ENCODE assay signal across 4 cellular contexts in the genomic region with DNA sequence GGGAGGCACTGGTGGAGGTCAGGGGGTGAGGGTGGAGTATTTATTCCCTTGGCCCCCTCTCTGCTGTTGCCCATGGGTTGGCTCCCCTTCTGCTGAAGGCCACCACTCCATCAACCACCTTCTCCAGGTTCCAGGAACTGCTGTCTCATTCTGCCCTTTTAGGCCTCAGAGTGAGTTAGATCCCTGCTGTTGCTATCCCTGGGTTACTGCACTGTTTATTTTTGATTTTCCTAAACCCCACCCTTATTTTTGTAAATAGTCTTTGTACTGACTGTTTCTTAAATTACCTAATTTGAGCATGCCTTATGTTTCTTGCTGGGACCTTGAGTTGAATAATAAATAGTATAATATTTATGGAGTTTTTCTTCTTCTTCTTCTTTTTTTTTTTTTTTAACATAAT.
TF ChIP-seq lines count a peak whose summit lies in the region.

No MANE protein-coding gene starts in this region.

TF ChIP-seq in A549, 52 proteins besides CTCF, POLR2A, EP300 and RAD21:
- TF ChIP-seq POLR2AphosphoS2 (conservative IDR thresholded peaks at IDR 0.05; ENCODE audit: low read length) (no peak), ESRRA (IDR thresholded peaks at IDR 0.05; ENCODE audit: borderline replicate concordance, low read length) (no peak), FOXS1 (CRISPR knock-in tag; IDR thresholded peaks at IDR 0.05) (no peak), FOSL2 (IDR thresholded peaks at IDR 0.05) (no peak), FOSL2 (CRISPR knock-in tag; IDR thresholded peaks at IDR 0.05) (no peak), SREBF2 (IDR thresholded peaks at IDR 0.05) (no peak), CBX2 (IDR thresholded peaks at IDR 0.05; ENCODE audit: borderline replicate concordance, low read depth) (no peak), JUNB (IDR thresholded peaks at IDR 0.05) (no peak), TFCP2L1 (CRISPR knock-in tag; IDR thresholded peaks at IDR 0.05) (no peak), TP53 (CRISPR knock-in tag; IDR thresholded peaks at IDR 0.05) (no peak), EHMT2 (IDR thresholded peaks at IDR 0.05; ENCODE audit: low read depth) (no peak), FOSB (CRISPR knock-in tag; IDR thresholded peaks at IDR 0.05) (no peak)
- TF ChIP-seq, protein P1, sequence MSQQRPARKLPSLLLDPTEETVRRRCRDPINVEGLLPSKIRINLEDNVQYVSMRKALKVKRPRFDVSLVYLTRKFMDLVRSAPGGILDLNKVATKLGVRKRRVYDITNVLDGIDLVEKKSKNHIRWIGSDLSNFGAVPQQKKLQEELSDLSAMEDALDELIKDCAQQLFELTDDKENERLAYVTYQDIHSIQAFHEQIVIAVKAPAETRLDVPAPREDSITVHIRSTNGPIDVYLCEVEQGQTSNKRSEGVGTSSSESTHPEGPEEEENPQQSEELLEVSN (IDR thresholded peaks at IDR 0.05; ENCODE audit: borderline replicate concordance, low read depth), result no peak
- TF ChIP-seq, protein P2, sequence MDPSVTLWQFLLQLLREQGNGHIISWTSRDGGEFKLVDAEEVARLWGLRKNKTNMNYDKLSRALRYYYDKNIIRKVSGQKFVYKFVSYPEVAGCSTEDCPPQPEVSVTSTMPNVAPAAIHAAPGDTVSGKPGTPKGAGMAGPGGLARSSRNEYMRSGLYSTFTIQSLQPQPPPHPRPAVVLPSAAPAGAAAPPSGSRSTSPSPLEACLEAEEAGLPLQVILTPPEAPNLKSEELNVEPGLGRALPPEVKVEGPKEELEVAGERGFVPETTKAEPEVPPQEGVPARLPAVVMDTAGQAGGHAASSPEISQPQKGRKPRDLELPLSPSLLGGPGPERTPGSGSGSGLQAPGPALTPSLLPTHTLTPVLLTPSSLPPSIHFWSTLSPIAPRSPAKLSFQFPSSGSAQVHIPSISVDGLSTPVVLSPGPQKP (IDR thresholded peaks at IDR 0.05; ENCODE audit: low read depth, low read length), result no peak

TF ChIP-seq in IMR-90, 13 proteins besides CTCF, POLR2A, EP300 and RAD21:
- no peak for TF ChIP-seq RFX5 (IDR thresholded peaks at IDR 0.05; ENCODE audit: low read depth, low read length)
- no peak for TF ChIP-seq BHLHE40 (IDR thresholded peaks at IDR 0.05; ENCODE audit: low read depth, low read length)
- no peak for TF ChIP-seq CHD1 (IDR thresholded peaks at IDR 0.05; ENCODE audit: low read depth, low read length)

TF ChIP-seq in K562, 482 proteins besides CTCF, POLR2A, EP300 and RAD21:
- 0 out of 2 replicates have a peak, but pooled peaks have one; percentile 20 for TF ChIP-seq C11orf30 (IDR thresholded peaks at IDR 0.05; ENCODE audit: low read depth)
- TF ChIP-seq MAFK (IDR thresholded peaks at IDR 0.05; ENCODE audit: low read length), result 0 out of 2 replicates have a peak, but pooled peaks have one; percentile 8
- TF ChIP-seq, protein P3, sequence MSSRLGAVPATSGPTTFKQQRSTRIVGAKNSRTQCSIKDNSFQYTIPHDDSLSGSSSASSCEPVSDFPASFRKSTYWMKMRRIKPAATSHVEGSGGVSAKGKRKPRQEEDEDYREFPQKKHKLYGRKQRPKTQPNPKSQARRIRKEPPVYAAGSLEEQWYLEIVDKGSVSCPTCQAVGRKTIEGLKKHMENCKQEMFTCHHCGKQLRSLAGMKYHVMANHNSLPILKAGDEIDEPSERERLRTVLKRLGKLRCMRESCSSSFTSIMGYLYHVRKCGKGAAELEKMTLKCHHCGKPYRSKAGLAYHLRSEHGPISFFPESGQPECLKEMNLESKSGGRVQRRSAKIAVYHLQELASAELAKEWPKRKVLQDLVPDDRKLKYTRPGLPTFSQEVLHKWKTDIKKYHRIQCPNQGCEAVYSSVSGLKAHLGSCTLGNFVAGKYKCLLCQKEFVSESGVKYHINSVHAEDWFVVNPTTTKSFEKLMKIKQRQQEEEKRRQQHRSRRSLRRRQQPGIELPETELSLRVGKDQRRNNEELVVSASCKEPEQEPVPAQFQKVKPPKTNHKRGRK (tag; IDR thresholded peaks at IDR 0.05), result no peak
- TF ChIP-seq NBN (IDR thresholded peaks at IDR 0.05; ENCODE audit: low read depth), result no peak
- TF ChIP-seq SNRNP70 (optimal IDR thresholded peaks at IDR 0.05; ENCODE audit: low read depth, low read length), result no peak
- no peak for TF ChIP-seq GATAD2A (IDR thresholded peaks at IDR 0.05)
- peak; percentile 38; the same call in 1 of the 2 replicates for TF ChIP-seq NFE2 (IDR thresholded peaks at IDR 0.05; ENCODE audit: low read depth)
- TF ChIP-seq, protein P4, sequence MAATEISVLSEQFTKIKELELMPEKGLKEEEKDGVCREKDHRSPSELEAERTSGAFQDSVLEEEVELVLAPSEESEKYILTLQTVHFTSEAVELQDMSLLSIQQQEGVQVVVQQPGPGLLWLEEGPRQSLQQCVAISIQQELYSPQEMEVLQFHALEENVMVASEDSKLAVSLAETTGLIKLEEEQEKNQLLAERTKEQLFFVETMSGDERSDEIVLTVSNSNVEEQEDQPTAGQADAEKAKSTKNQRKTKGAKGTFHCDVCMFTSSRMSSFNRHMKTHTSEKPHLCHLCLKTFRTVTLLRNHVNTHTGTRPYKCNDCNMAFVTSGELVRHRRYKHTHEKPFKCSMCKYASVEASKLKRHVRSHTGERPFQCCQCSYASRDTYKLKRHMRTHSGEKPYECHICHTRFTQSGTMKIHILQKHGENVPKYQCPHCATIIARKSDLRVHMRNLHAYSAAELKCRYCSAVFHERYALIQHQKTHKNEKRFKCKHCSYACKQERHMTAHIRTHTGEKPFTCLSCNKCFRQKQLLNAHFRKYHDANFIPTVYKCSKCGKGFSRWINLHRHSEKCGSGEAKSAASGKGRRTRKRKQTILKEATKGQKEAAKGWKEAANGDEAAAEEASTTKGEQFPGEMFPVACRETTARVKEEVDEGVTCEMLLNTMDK (IDR thresholded peaks at IDR 0.05; ENCODE audit: borderline replicate concordance, insufficient read depth, low read depth, low read length, poor library complexity, severe bottlenecking), result no peak

TF ChIP-seq in GM12891, 5 proteins besides CTCF, POLR2A, EP300 and RAD21:
- TF ChIP-seq PAX5 (IDR thresholded peaks at IDR 0.05; ENCODE audit: insufficient read depth, low read length, severe bottlenecking) (no peak), SPI1 (IDR thresholded peaks at IDR 0.05; ENCODE audit: low read depth, low read length) (no peak), POLR2AphosphoS5 (IDR thresholded peaks at IDR 0.05; ENCODE audit: low read depth, low read length) (no peak), POU2F2 (IDR thresholded peaks at IDR 0.05; ENCODE audit: low read depth, low read length) (no peak), TAF1 (IDR thresholded peaks at IDR 0.05; ENCODE audit: low read depth, low read length) (no peak)
